1 cellular context compared by ENCODE assay signal in the genomic region with DNA sequence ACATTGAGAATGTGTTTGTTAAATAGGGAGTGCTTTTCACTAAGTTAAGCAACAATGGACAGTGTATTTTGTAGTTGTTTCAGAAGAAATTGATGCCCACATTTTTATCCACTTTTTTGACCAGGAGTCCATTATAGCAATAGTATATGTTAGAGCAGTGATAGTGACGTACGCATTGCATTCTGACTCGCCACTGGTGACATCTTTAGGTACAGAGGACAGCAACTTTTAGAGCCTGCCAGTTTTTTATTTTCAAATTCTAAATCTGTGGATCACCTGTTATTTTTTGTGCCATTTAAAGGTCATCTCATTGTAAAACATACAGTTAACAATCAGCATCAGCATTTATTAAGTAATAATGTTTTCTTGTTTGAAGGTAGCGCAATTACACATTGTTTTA.
TF ChIP-seq lines count a peak whose summit lies in the region.

No MANE protein-coding gene starts in this region.

TF ChIP-seq in IMR-90, 13 proteins besides CTCF, POLR2A, EP300 and RAD21 (continued from another document):
- TF ChIP-seq MAZ (IDR thresholded peaks at IDR 0.05; ENCODE audit: borderline replicate concordance, low read depth, low read length) (no peak), RFX5 (IDR thresholded peaks at IDR 0.05; ENCODE audit: low read depth, low read length) (no peak)
